ENCODE assay signal across 8 cellular contexts in the genomic region with DNA sequence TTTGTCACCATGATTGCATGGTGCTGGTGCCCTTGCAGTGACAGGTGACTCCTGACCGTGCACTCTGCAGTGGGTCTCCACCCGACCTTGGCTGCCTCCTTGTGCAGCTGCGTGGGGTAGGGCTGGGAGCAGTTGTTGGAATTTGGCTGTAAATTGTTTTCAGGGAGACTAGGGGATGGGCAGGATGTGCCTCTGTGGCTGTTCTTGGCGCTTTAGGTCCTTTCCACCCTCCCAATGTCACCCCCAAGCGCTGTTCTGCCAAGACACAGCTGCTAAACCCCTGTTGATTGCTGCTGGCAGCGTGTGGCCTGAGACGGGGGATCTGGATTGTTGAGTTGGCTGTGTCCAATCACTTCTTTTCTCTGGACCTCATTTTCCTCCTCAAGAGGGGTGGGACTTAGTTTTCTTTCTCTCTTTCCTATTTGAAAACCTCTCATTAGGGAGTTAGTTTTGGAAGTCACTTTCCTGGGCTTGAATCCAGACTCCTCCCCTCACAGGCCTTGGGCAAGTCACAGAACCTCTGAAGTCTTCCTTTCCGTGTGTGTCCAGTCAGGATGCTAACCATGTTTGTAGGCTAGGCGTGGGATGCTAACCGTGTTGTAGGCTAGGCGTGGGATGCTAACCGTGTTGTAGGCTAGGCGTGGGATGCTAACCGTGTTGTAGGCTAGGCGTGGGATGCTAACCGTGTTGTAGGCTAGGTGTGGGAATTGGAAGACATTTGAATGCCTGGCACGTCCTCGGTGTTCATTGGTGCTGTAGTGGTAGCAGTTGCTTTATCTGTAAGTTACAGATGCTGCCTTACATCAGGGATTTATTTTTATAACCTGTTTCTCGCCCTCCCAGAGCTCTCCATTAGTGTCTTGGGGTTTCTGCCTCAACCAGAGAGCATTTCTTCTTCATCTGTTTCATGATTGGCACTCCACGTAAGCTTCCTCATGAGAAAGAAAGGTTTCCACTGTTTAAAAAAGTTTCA. TPM values are rescaled to one million over a fixed set of nuclear protein-coding genes. Genes with fewer than 3 reads are reported as not detected.
A peak's percentile ranks its signal among the peaks of the same experiment; 100 is the strongest.
DNase-seq lines count a peak whose midpoint lies in the region; ATAC-seq, FAIRE-seq and TF ChIP-seq lines count a peak whose summit lies in the region.

No MANE protein-coding gene starts in this region.

- H3K27me3 ChIP-seq in GM12878 (replicated peaks in 1 of 2; ENCODE audit: control insufficient read depth in 2 of 2, insufficient read depth in 2 of 2, low read length in 1 of 2) = no peaks in the 10 kb centered on the region
- H3K27me3 ChIP-seq in thoracic aorta (replicated peaks; ENCODE audit: insufficient read depth) = no peaks in the 10 kb centered on the region

- intact Hi-C loops in GM12878 (cut with micrococcal nuclease; ENCODE audit: unreplicated experiment) = loop anchor here (10.0 kb wide), 1 partner anchor 933 kb away; a partner anchor contains a TSS

- no peak for TF ChIP-seq EP300 in GM12878 (IDR thresholded peaks at IDR 0.05; ENCODE audit: borderline replicate concordance in 1 of 2, control insufficient read depth in 1 of 2, low read depth in 2 of 2, low read length in 2 of 2)

- WGBS in GM12878 (ENCODE audit: insufficient coverage, insufficient replicate concordance, low lambda C conversion rate, missing lambda C conversion rate) = 80% methylated on average over 20 of the region's 20 CpGs

- H3K4me2 ChIP-seq in GM12878 (ENCODE audit: control insufficient read depth, insufficient read depth) = peak overlapping the region; percentile 84

- peak overlapping the region; percentile 96 for H3K27ac ChIP-seq in GM12878 (ENCODE audit: control insufficient read depth, insufficient read depth)
- peak overlapping the region; percentile 52 to 65 for H3K27ac ChIP-seq in thoracic aorta

- SMC1A ChIA-PET in GM12878 (lab: Charles Lee; ENCODE audit: uncharacterized antibody, unreplicated experiment) = interaction anchor here (0.7 to 15.0 kb wide), 12 partner anchors 6 to 255 kb away, joined by 3 to 95 read pairs (median 8); no protein-coding TSS in a partner anchor

- H4K20me1 ChIP-seq in GM12878 (ENCODE audit: control insufficient read depth, insufficient read depth) = no peaks in the 10 kb centered on the region

- TF ChIP-seq POLR2A in GM12878 (IDR thresholded peaks at IDR 0.05; ENCODE audit: low read depth, low read length) = no peak

- no peaks in the 10 kb centered on the region for H3K9me3 Mint-ChIP-seq in activated CD8-positive, alpha-beta memory T cell treated with anti-CD3 and anti-CD28 coated beads, Interleukin-2, amount 10 ng/mL, durations not matched to agents 7 days and 5 days (ENCODE audit: low read depth)

- TF ChIP-seq RAD21 in GM12878 (IDR thresholded peaks at IDR 0.05; ENCODE audit: insufficient read depth, low read depth, low read length) = no peak

- peaks cover 97% of the 10 kb centered on the region for H3K79me2 ChIP-seq in GM12878 (ENCODE audit: control insufficient read depth, insufficient read depth, low read length)

- peaks cover 7% of the 10 kb centered on the region for H3K36me3 Mint-ChIP-seq in activated CD8-positive, alpha-beta memory T cell treated with anti-CD3 and anti-CD28 coated beads, Interleukin-2, amount 10 ng/mL, durations not matched to agents 7 days and 5 days

- H3K4me1 Mint-ChIP-seq in activated CD8-positive, alpha-beta memory T cell treated with anti-CD3 and anti-CD28 coated beads, Interleukin-2, amount 10 ng/mL, durations not matched to agents 7 days and 5 days = peaks cover 95% of the 10 kb centered on the region

- peak overlapping the region; percentile 76 for H3K9ac ChIP-seq in GM12878 (ENCODE audit: control insufficient read depth, insufficient read depth, low read length)

- H2AFZ ChIP-seq in GM12878 (ENCODE audit: control insufficient read depth, low read depth, low read length) = no peak overlapping the region

- no peak for ATAC-seq in activated CD8-positive, alpha-beta memory T cell treated with anti-CD3 and anti-CD28 coated beads, Interleukin-2, amount 10 ng/mL, durations not matched to agents 7 days and 5 days
- ATAC-seq in GM12878 (no peak), thoracic aorta (ENCODE audit: insufficient number of reproducible peaks, low FRiP score, low read depth) (no peak), GM18520 (IDR thresholded peaks at IDR 0.05; ENCODE audit: unreplicated experiment) (no peak)

- RAD21 ChIA-PET in GM12878 (lab: Charles Lee; ENCODE audit: unreplicated experiment) = interaction anchor here (0.8 to 8.9 kb wide), 6 partner anchors 10 to 189 kb away, joined by 3 to 89 read pairs (median 7); a partner anchor contains a TSS

- TF ChIP-seq CTCF in GM12878 (IDR thresholded peaks at IDR 0.05 in 2 of 3, conservative IDR thresholded peaks at IDR 0.05 in 1 of 3; ENCODE audit: control insufficient read depth in 2 of 3, extremely low read depth in 1 of 3, insufficient read depth in 1 of 3, low read depth in 3 of 3, low read length in 3 of 3) = no peak
- no peak for TF ChIP-seq CTCF in thoracic aorta (IDR thresholded peaks at IDR 0.05)

- H3K9me3 ChIP-seq in GM12878 (replicated peaks; ENCODE audit: control insufficient read depth, insufficient read depth, low read length) = no peaks in the 10 kb centered on the region
- no peaks in the 10 kb centered on the region for H3K9me3 ChIP-seq in thoracic aorta

- H3K27me3 Mint-ChIP-seq in activated CD8-positive, alpha-beta memory T cell treated with anti-CD3 and anti-CD28 coated beads, Interleukin-2, amount 10 ng/mL, durations not matched to agents 7 days and 5 days = no peaks in the 10 kb centered on the region

- CTCF ChIA-PET in activated CD8-positive, alpha-beta memory T cell treated with anti-CD3 and anti-CD28 coated beads, Interleukin-2, amount 10 ng/mL, durations not matched to agents 7 days and 5 days (lab: Charles Lee) = interaction anchor here (1.1 to 2.3 kb wide), 5 partner anchors 8 to 257 kb away, joined by 3 to 7 read pairs (median 4); a partner anchor contains a TSS
- CTCF ChIA-PET in GM12878 (lab: Yijun Ruan, JAX) = interaction anchor here (0.8 to 2.4 kb wide), 5 partner anchors 14 to 114 kb away, joined by 3 to 7 read pairs (median 4); no protein-coding TSS in a partner anchor

- FAIRE-seq in GM12878 (lab: Jason Lieb, UNC) = no peak

- no peak for DNase-seq in activated CD8-positive, alpha-beta memory T cell treated with anti-CD3 and anti-CD28 coated beads, Interleukin-2, amount 10 ng/mL, durations not matched to agents 7 days and 5 days
- DNase-seq in activated CD8-positive, alpha-beta memory T cell treated with anti-CD3 and anti-CD28 coated beads for 24 hours = no peak
- DNase-seq in GM12878 (ENCODE audit: low read depth, low spot score) (no peak), kidney tubule cell (ENCODE audit: low spot score) (peak; percentile 57), thoracic aorta (ENCODE audit: low spot score) (no peak), RKO (ENCODE audit: low spot score) (no peak), SHP77 treated with DMSO at 0.1 percent for 48 hours (lab: John Stamatoyannopoulos, UW) (no peak)

- BruUV-seq in GM12878 (replicated peaks; lab: Mats Ljungman, UMichigan) = no TSS peak

- POLR2A ChIA-PET in GM12878 (lab: Charles Lee) = interaction anchor here (1.1 to 7.9 kb wide), 8 partner anchors 7 to 251 kb away, joined by 3 to 92 read pairs (median 10); a partner anchor contains a TSS

- H3K36me3 ChIP-seq in GM12878 (ENCODE audit: control insufficient read depth in 2 of 2, insufficient read depth in 2 of 2, low read length in 1 of 2) (no peaks in the 10 kb centered on the region), thoracic aorta (no peaks in the 10 kb centered on the region)

- peak overlapping the region; percentile 63 for H3K4me3 Mint-ChIP-seq in activated CD8-positive, alpha-beta memory T cell treated with anti-CD3 and anti-CD28 coated beads, Interleukin-2, amount 10 ng/mL, durations not matched to agents 7 days and 5 days

- in situ Hi-C loops in GM12878 (cut with MboI) = no loop called here

- peak overlapping the region; percentile 95 for H3K27ac Mint-ChIP-seq in activated CD8-positive, alpha-beta memory T cell treated with anti-CD3 and anti-CD28 coated beads, Interleukin-2, amount 10 ng/mL, durations not matched to agents 7 days and 5 days

- H3K4me1 ChIP-seq in GM12878 (ENCODE audit: control insufficient read depth, insufficient read depth, low read length) = peaks cover 41% of the 10 kb centered on the region
- peaks cover 46 to 70% of the 10 kb centered on the region in 2 donors for H3K4me1 ChIP-seq in thoracic aorta (ENCODE audit: control insufficient read depth in 1 of 2, low read depth in 2 of 2)

- peak overlapping the region; percentile 54 for H3K4me3 ChIP-seq in GM12878
- peak overlapping the region; percentile 2 for H3K4me3 ChIP-seq in thoracic aorta

TF ChIP-seq in GM12878, 131 proteins besides CTCF, POLR2A, EP300 and RAD21 (continues in another document):
- TF ChIP-seq, protein P1, sequence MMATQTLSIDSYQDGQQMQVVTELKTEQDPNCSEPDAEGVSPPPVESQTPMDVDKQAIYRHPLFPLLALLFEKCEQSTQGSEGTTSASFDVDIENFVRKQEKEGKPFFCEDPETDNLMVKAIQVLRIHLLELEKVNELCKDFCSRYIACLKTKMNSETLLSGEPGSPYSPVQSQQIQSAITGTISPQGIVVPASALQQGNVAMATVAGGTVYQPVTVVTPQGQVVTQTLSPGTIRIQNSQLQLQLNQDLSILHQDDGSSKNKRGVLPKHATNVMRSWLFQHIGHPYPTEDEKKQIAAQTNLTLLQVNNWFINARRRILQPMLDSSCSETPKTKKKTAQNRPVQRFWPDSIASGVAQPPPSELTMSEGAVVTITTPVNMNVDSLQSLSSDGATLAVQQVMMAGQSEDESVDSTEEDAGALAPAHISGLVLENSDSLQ (IDR thresholded peaks at IDR 0.05) = peak; percentile 67; the same call in 1 of the 2 replicates

RNA-seq across cellular contexts. Expression of a gene that starts 8.6 kb away (rescaled TPM):
- 10 to 100 TPM; 74.5 to 83.1 TPM for total RNA-seq in activated CD8-positive, alpha-beta memory T cell treated with anti-CD3 and anti-CD28 coated beads, Interleukin-2, amount 10 ng/mL, durations not matched to agents 7 days and 5 days
- total RNA-seq in GM12878 (2013; cell fraction: nucleolus; rRNA removed) = 139 and 144 TPM in 2 replicates
- 20.7 and 21.9 TPM in 2 replicates for total RNA-seq in GM12878 (2014; rRNA removed)
- 15.2 and 16.2 TPM in 2 replicates for total RNA-seq in GM12878 (2014; rRNA removed; fragmentation: Illumina TruSeq; extraction: Trizol)
- 36.6 and 40.1 TPM in 2 replicates for total RNA-seq in GM12878 (2021)
- 15.5 TPM for polyA plus RNA-seq in GM12878 (2011; ENCODE audit: low read depth)
- 15.1 and 18.5 TPM in 2 replicates for polyA plus RNA-seq in GM12878 (2011; rRNA removed)
- 14.1 and 21.9 TPM in 2 replicates for polyA plus RNA-seq in GM12878 (2011; cell fraction: cytosol; rRNA removed)
- 69.3 and 71.8 TPM in 2 replicates for polyA plus RNA-seq in GM12878 (2011; cell fraction: nucleus; rRNA removed)
- polyA plus RNA-seq in GM12878 (2012) = 20.5 and 26.8 TPM in 2 replicates
- 27.0 and 29.2 TPM in 2 replicates for polyA plus RNA-seq in GM12878 (2014; fragmentation: Illumina TruSeq; extraction: Trizol)
- 1 to 10 TPM in 1 of 2 experiments, under 1 TPM in 1; 1.00 to 1.5 TPM for polyA plus RNA-seq in GM12878 (2014; fragmentation: Nextera tagmentation; extraction: Ambion mirVana)
- polyA plus RNA-seq in GM12878 (2014; rRNA removed) = 17.3 and 20.1 TPM in 2 replicates
- 1 to 10 TPM; 4.2 to 5.1 TPM for polyA plus RNA-seq in GM12878 (2016; fragmentation: Nextera tagmentation; extraction: Ambion mirVana)
- 70.2 and 87.9 TPM in 2 replicates for polyA minus RNA-seq in GM12878 (2011; rRNA and poly(A)+ RNA removed)
- 23.8 and 44.1 TPM in 2 replicates for polyA minus RNA-seq in GM12878 (2011; cell fraction: cytosol; rRNA and poly(A)+ RNA removed)
- 111 and 165 TPM in 2 replicates for polyA minus RNA-seq in GM12878 (2011; cell fraction: nucleus; rRNA and poly(A)+ RNA removed)
- 10 to 100 TPM; 82.2 to 88.4 TPM for total RNA-seq in thoracic aorta
